Comparison of ENCODE assay signal across 8 cellular contexts in the genomic region with DNA sequence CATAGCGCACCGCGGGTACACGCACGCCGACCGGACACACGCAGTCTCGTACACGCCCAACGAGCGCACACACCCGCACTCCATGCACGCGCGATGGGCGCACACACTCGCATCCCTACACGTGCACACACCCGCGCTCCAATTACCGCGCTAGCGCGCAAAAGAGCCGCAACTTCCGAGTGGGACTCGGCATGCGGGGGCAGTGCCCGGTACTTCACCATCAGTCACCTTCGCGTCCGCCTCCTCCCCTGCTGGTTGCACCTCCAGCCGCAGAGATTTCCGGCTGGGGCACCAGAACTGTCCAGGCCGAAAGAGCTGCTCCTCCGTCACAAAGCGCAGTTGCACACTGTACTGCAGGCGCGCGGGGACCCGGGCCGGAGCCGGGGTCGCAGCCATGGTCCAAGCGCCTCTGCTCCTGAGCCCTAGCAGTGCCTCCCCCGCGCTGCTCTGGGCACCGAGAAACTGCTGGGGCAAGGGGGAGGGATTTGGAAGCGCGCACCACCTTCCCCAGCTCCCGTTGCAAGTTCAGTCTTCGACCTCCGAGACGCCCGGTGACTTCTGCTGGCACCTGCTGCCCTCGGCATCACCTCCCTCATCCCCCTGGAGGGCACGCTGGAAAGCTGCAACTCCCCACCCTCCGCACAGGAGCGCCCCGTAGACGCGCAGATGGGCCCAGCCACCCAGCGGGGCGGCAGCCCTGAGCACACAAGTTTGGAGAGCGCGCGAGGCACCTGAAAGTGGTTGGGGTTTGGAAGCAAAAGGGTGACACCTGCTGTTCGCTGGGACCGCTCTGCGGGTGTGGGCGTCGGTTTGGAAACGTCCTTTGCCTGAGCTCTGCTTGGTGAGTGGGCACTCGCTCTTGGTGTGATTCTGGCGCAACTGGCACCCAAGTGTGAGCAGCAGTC.
A peak's percentile ranks its signal among the peaks of the same experiment; 100 is the strongest.
DNase-seq lines count a peak whose midpoint lies in the region; ATAC-seq and TF ChIP-seq lines count a peak whose summit lies in the region.

No MANE protein-coding gene starts in this region.

- H3K9me3 ChIP-seq in Loucy (ENCODE audit: insufficient read depth, low read depth, low read length) = no peaks in the 10 kb centered on the region
- H3K9me3 ChIP-seq in thyroid gland = no peaks in the 10 kb centered on the region

- no peak overlapping the region for H2AFZ ChIP-seq in Loucy (ENCODE audit: low read length)

- H3K9me3 Mint-ChIP-seq in T-helper 1 cell treated with Interleukin-12 subunit alpha and Interleukin-12 subunit beta and Interleukin-4 antibody, amounts not matched to agents 30 μg/mL and 1 μg/mL, for 36 hours = no peaks in the 10 kb centered on the region

- no peaks in the 10 kb centered on the region for H3K79me2 ChIP-seq in Loucy (ENCODE audit: insufficient read depth, low read length)

- H3K36me3 ChIP-seq in Loucy (ENCODE audit: insufficient read depth, low read length) (no peaks in the 10 kb centered on the region), thyroid gland (no peaks in the 10 kb centered on the region)

- peaks cover 54% of the 10 kb centered on the region for H3K27me3 Mint-ChIP-seq in T-helper 1 cell treated with Interleukin-12 subunit alpha and Interleukin-12 subunit beta and Interleukin-4 antibody, amounts not matched to agents 30 μg/mL and 1 μg/mL, for 36 hours (ENCODE audit: low read depth)

- H3K4me1 Mint-ChIP-seq in T-helper 1 cell treated with Interleukin-12 subunit alpha and Interleukin-12 subunit beta and Interleukin-4 antibody, amounts not matched to agents 30 μg/mL and 1 μg/mL, for 36 hours (ENCODE audit: low read depth) = no peaks in the 10 kb centered on the region

- H3K9ac ChIP-seq in Loucy (ENCODE audit: low read depth, low read length, poor library complexity, severe bottlenecking) = no peak overlapping the region

- H4K20me1 ChIP-seq in Loucy (ENCODE audit: insufficient read depth, low read length, poor library complexity, severe bottlenecking) = no peaks in the 10 kb centered on the region

- no peaks in the 10 kb centered on the region for H3K36me3 Mint-ChIP-seq in T-helper 1 cell treated with Interleukin-12 subunit alpha and Interleukin-12 subunit beta and Interleukin-4 antibody, amounts not matched to agents 30 μg/mL and 1 μg/mL, for 36 hours (ENCODE audit: low read depth)

- H3K4me2 ChIP-seq in Loucy (ENCODE audit: low read depth, low read length, poor library complexity, severe bottlenecking) = no peak overlapping the region

- peak overlapping the region; percentile 35 for H3K4me3 Mint-ChIP-seq in T-helper 1 cell treated with Interleukin-12 subunit alpha and Interleukin-12 subunit beta and Interleukin-4 antibody, amounts not matched to agents 30 μg/mL and 1 μg/mL, for 36 hours

- no peak for TF ChIP-seq CTCF in AG10803 (conservative IDR thresholded peaks at IDR 0.05; ENCODE audit: low read length)
- peak; percentile 26; the same call in 1 of the 2 replicates for TF ChIP-seq CTCF in Loucy (conservative IDR thresholded peaks at IDR 0.05; ENCODE audit: low read length)
- TF ChIP-seq CTCF in thyroid gland (IDR thresholded peaks at IDR 0.05) = peak in 3 of 6 experiments; percentile 33 to 41 (median 35)

- H3K4me1 ChIP-seq in Loucy (ENCODE audit: insufficient read depth, low read length, poor library complexity, severe bottlenecking) = no peaks in the 10 kb centered on the region
- H3K4me1 ChIP-seq in thyroid gland = peaks cover 0 to 9% of the 10 kb centered on the region in 2 donors

- H3K27me3 ChIP-seq in Loucy (ENCODE audit: insufficient read depth, low read length, poor library complexity, severe bottlenecking) = no peaks in the 10 kb centered on the region
- no peaks in the 10 kb centered on the region for H3K27me3 ChIP-seq in thyroid gland

- 1 to 4% methylated on average over 22 to 28 of the region's 76 CpGs for WGBS in thyroid gland, 2 donors

- H3K4me3 ChIP-seq in AG10803 (ENCODE audit: low read length) (peak overlapping the region; percentile 52), Loucy (ENCODE audit: low read length, poor library complexity, severe bottlenecking) (no peak overlapping the region), thyroid gland (replicated peaks in 1 of 3) (no peak overlapping the region)

- no peak for TF ChIP-seq POLR2A in thyroid gland (IDR thresholded peaks at IDR 0.05)

- H3K9me2 ChIP-seq in Loucy (replicated peaks; ENCODE audit: low read depth, low read length) = no peaks in the 10 kb centered on the region

- intact Hi-C loops in thyroid gland (cut with DNase I) = no loop called here

- ATAC-seq in GM19324 (IDR thresholded peaks at IDR 0.05; ENCODE audit: low FRiP score, unreplicated experiment) = peak; percentile 68
- ATAC-seq in HG02885 (IDR thresholded peaks at IDR 0.05; ENCODE audit: poor library complexity, unreplicated experiment) = no peak

- DNase-seq in AG10803 (ENCODE audit: low read depth) (no peak), ecto neural progenitor cell (ENCODE audit: low spot score) (peak; percentile 75), myocyte (ENCODE audit: low read depth) (peak; percentile 38), thyroid gland (peak; percentile 50 to 58)

- no peak overlapping the region for H3K27ac ChIP-seq in thyroid gland

- H3K27ac Mint-ChIP-seq in T-helper 1 cell treated with Interleukin-12 subunit alpha and Interleukin-12 subunit beta and Interleukin-4 antibody, amounts not matched to agents 30 μg/mL and 1 μg/mL, for 36 hours = no peak overlapping the region

- H3F3A ChIP-seq in Loucy (ENCODE audit: low read depth) = no peaks in the 10 kb centered on the region
